3 cellular contexts compared by ENCODE assay signal in the genomic region with DNA sequence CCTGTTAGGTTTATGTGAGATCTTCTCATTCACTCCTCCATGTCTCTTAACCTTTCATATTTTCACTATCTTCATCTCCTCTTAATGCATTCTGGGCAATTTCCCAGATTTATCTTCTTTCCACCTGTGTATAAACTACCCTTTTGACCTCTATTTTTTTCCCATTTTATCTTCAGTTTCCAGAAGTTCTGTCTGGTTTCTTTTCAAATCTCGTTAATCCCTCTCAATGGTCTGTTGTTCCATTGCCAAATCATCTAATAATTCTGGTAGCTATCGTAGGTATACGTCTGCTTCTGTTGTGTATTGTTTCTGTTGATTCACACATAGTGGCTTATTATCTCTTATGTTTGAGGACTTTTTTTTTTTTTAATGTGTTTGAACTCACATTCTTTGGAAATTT.
TF ChIP-seq lines count a peak whose summit lies in the region.

No MANE protein-coding gene starts in this region.

TF ChIP-seq in HCT116, 20 proteins besides CTCF, POLR2A, EP300 and RAD21:
- TF ChIP-seq ZNF274 (IDR thresholded peaks at IDR 0.05; ENCODE audit: low read depth, low read length) (no peak), REST (IDR thresholded peaks at IDR 0.05; ENCODE audit: low read depth) (no peak), ZFX (IDR thresholded peaks at IDR 0.05) (no peak), SIN3A (IDR thresholded peaks at IDR 0.05; ENCODE audit: low read depth) (no peak), ELF1 (IDR thresholded peaks at IDR 0.05; ENCODE audit: borderline replicate concordance, low read depth) (no peak), CEBPB (IDR thresholded peaks at IDR 0.05; ENCODE audit: low read depth) (no peak), EGR1 (IDR thresholded peaks at IDR 0.05; ENCODE audit: low read depth) (no peak), EZH2 (IDR thresholded peaks at IDR 0.05) (no peak), POLR2AphosphoS5 (IDR thresholded peaks at IDR 0.05; ENCODE audit: low read depth, low read length) (no peak), YY1 (IDR thresholded peaks at IDR 0.05; ENCODE audit: extremely low read depth, insufficient replicate concordance, low read depth, low read length) (no peak), FOSL1 (IDR thresholded peaks at IDR 0.05; ENCODE audit: low read depth) (no peak), TCF7L2 (IDR thresholded peaks at IDR 0.05; ENCODE audit: borderline replicate concordance, extremely low read depth, insufficient read depth, insufficient read length) (no peak), EZH2phosphoT487 (IDR thresholded peaks at IDR 0.05; ENCODE audit: borderline replicate concordance) (no peak)
- TF ChIP-seq, protein P1, sequence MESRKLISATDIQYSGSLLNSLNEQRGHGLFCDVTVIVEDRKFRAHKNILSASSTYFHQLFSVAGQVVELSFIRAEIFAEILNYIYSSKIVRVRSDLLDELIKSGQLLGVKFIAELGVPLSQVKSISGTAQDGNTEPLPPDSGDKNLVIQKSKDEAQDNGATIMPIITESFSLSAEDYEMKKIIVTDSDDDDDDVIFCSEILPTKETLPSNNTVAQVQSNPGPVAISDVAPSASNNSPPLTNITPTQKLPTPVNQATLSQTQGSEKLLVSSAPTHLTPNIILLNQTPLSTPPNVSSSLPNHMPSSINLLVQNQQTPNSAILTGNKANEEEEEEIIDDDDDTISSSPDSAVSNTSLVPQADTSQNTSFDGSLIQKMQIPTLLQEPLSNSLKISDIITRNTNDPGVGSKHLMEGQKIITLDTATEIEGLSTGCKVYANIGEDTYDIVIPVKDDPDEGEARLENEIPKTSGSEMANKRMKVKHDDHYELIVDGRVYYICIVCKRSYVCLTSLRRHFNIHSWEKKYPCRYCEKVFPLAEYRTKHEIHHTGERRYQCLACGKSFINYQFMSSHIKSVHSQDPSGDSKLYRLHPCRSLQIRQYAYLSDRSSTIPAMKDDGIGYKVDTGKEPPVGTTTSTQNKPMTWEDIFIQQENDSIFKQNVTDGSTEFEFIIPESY (IDR thresholded peaks at IDR 0.05; ENCODE audit: extremely low read depth, insufficient replicate concordance, low read length), result no peak

TF ChIP-seq in IMR-90, 13 proteins besides CTCF, POLR2A, EP300 and RAD21:
- TF ChIP-seq NFE2L2 (IDR thresholded peaks at IDR 0.05; ENCODE audit: low read depth, low read length), result no peak
- TF ChIP-seq MXI1 (IDR thresholded peaks at IDR 0.05; ENCODE audit: borderline replicate concordance, low read depth, low read length), result no peak
- no peak for TF ChIP-seq MAZ (IDR thresholded peaks at IDR 0.05; ENCODE audit: borderline replicate concordance, low read depth, low read length)
- TF ChIP-seq ELK1 (IDR thresholded peaks at IDR 0.05; ENCODE audit: borderline replicate concordance, low read depth, low read length), result no peak
- TF ChIP-seq BHLHE40 (IDR thresholded peaks at IDR 0.05; ENCODE audit: low read depth, low read length), result no peak
- no peak for TF ChIP-seq RCOR1 (IDR thresholded peaks at IDR 0.05; ENCODE audit: insufficient replicate concordance, low read length)
- TF ChIP-seq CHD1 (IDR thresholded peaks at IDR 0.05; ENCODE audit: low read depth, low read length), result no peak
- no peak for TF ChIP-seq FOS (IDR thresholded peaks at IDR 0.05; ENCODE audit: low read depth, low read length)

TF ChIP-seq in endothelial cell of umbilical vein, 7 proteins besides CTCF, POLR2A, EP300 and RAD21:
- no peak for TF ChIP-seq JUN (IDR thresholded peaks at IDR 0.05; ENCODE audit: borderline replicate concordance, insufficient read depth, insufficient read length, low read depth)
TF ChIP-seq in endothelial cell of umbilical vein: peak in this region for 0.
